15 cellular contexts compared by ENCODE assay signal in genomic region chr16:14398014-14398717, GRCh38.
DNase-seq lines count a peak whose midpoint lies in the region; ATAC-seq and TF ChIP-seq lines count a peak whose summit lies in the region.
"Had no signal": no experiment of that assay in that cellular context is flagged by ENCODE, and none has a peak within 500 bp of the region (broad histone marks: within the 10 kb centered on the region; RNA-seq: fewer than 3 reads in every experiment).

No MANE protein-coding gene starts in this region.

- peaks cover 19% of the 10 kb centered on the region for H3K79me1 ChIP-seq in trophoblast cell (ENCODE audit: low read length)

- H3K23ac ChIP-seq in trophoblast cell (ENCODE audit: low read length), result no peak overlapping the region

- H3K36me3 ChIP-seq in HEK293 (ENCODE audit: control insufficient read depth in 2 of 2, insufficient read depth in 1 of 2, low read length in 2 of 2), result no peaks in the 10 kb centered on the region
- H3K36me3 ChIP-seq in esophagus (ENCODE audit: control insufficient read depth in 2 of 2, insufficient read depth in 2 of 2, low read length in 1 of 2), result no peaks in the 10 kb centered on the region
- H3K36me3 ChIP-seq in trophoblast cell (ENCODE audit: control insufficient read depth in 1 of 2, insufficient read depth in 2 of 2, low read length in 2 of 2), result no peaks in the 10 kb centered on the region

- H3K9me3 Mint-ChIP-seq in activated CD4-positive, alpha-beta memory T cell treated with anti-CD3 and anti-CD28 coated beads for 36 hours, result no peaks in the 10 kb centered on the region

- no peak for ATAC-seq in stimulated activated naive CD8-positive, alpha-beta T cell treated with anti-CD3 and anti-CD28 coated beads, Interleukin-15, Interleukin-2, amounts not matched to agents 100 U/mL and 50 U/mL, for 24 hours

- H3K4me2 ChIP-seq in trophoblast cell (ENCODE audit: low read length), result no peak overlapping the region

- WGBS in esophagus, 2 donors, result 73 to 77% methylated on average over 11 of the region's 11 CpGs
- WGBS in trophoblast cell (ENCODE audit: extremely low coverage, insufficient coverage, insufficient read length), result no CpG with 5 or more reads among the region's 11 CpGs

- H3K9ac ChIP-seq in trophoblast cell (ENCODE audit: low read length), result no peak overlapping the region

- H3K79me2 ChIP-seq in trophoblast cell (ENCODE audit: control insufficient read depth, insufficient read depth, low read length, poor library complexity), result peaks cover 6% of the 10 kb centered on the region

- peaks cover 2% of the 10 kb centered on the region for H3K27me3 Mint-ChIP-seq in activated CD4-positive, alpha-beta memory T cell treated with anti-CD3 and anti-CD28 coated beads for 36 hours

- H4K91ac ChIP-seq in trophoblast cell (ENCODE audit: low read depth, low read length), result peak overlapping the region; percentile 88

- H3K4me1 Mint-ChIP-seq in activated CD4-positive, alpha-beta memory T cell treated with anti-CD3 and anti-CD28 coated beads for 36 hours (ENCODE audit: low read depth), result no peaks in the 10 kb centered on the region

- H3K9me3 ChIP-seq in HEK293 (ENCODE audit: control insufficient read depth, insufficient read depth, low read depth, low read length) (no peaks in the 10 kb centered on the region), esophagus (ENCODE audit: control insufficient read depth in 2 of 2, insufficient read depth in 1 of 2, low read depth in 1 of 2, low read length in 1 of 2) (no peaks in the 10 kb centered on the region), trophoblast cell (ENCODE audit: insufficient read depth, low read depth, low read length) (no peaks in the 10 kb centered on the region)
- H3K9me3 ChIP-seq: Caco-2 had no signal

- H3K4ac ChIP-seq in trophoblast cell (ENCODE audit: low read depth, low read length), result no peak overlapping the region

- POLR2A ChIA-PET in HEK293 (lab: Yijun Ruan, JAX) (no interaction called here), RWPE1 (lab: Yijun Ruan, JAX; ENCODE audit: low non-redundant PET) (no interaction called here)
- POLR2A ChIA-PET in activated CD4-positive, alpha-beta memory T cell treated with anti-CD3 and anti-CD28 coated beads for 36 hours (lab: Charles Lee), result no interaction called here

- H2AK5ac ChIP-seq in trophoblast cell (ENCODE audit: low read length), result peak overlapping the region; percentile 98

- DNase-seq in RWPE1 (ENCODE audit: low spot score), result peak; percentile 49
- no peak for DNase-seq in trophoblast cell
- DNase-seq in activated CD4-positive, alpha-beta memory T cell treated with anti-CD3 and anti-CD28 coated beads for 36 hours, result no peak
- no peak for DNase-seq in activated T-cell treated with anti-CD3 and anti-CD28 coated beads, Interleukin-2, amount 50 U/mL, for 1 hour
- no peak for DNase-seq in stimulated activated naive CD8-positive, alpha-beta T cell treated with anti-CD3 and anti-CD28 coated beads, Interleukin-15, Interleukin-2, amounts not matched to agents 100 U/mL and 50 U/mL, for 24 hours
- DNase-seq in activated effector memory CD4-positive, alpha-beta T cell treated with anti-CD3 and anti-CD28 coated beads, Interleukin-2, amount 50 U/mL, for 16 hours, result no peak
- DNase-seq: Caco-2, EL, HCEC 1CT, NCI-H1092, NCI-H146, NCI-H2081 had no signal

- H2BK5ac ChIP-seq in trophoblast cell (ENCODE audit: low read depth, low read length, poor library complexity), result peak overlapping the region; percentile 6

- intact Hi-C loops in activated CD4-positive, alpha-beta memory T cell treated with anti-CD3 and anti-CD28 coated beads for 36 hours (cut with micrococcal nuclease), result no loop called here

- peak overlapping the region; percentile 67 for H3K18ac ChIP-seq in trophoblast cell (ENCODE audit: low read length)

- TF ChIP-seq CTCF in HEK293 (tag by site-specific recombination; IDR thresholded peaks at IDR 0.05) (no peak), RWPE1 (conservative IDR thresholded peaks at IDR 0.05; ENCODE audit: low read depth) (no peak)

- H3K4me3 Mint-ChIP-seq in activated CD4-positive, alpha-beta memory T cell treated with anti-CD3 and anti-CD28 coated beads for 36 hours, result no peak overlapping the region

- no peak overlapping the region for H2AFZ ChIP-seq in trophoblast cell (ENCODE audit: insufficient read depth, low read length, poor library complexity)

- H3K27me3 ChIP-seq in esophagus (ENCODE audit: control insufficient read depth in 1 of 2, insufficient read depth in 2 of 2, low read length in 2 of 2), result no peaks in the 10 kb centered on the region
- H3K27me3 ChIP-seq in trophoblast cell (ENCODE audit: insufficient read depth, low read length), result no peaks in the 10 kb centered on the region

- peak overlapping the region; percentile 53 for H3K14ac ChIP-seq in trophoblast cell (ENCODE audit: low read length)

- H3K4me3 ChIP-seq in HEK293 (ENCODE audit: low read depth, low read length), result no peak overlapping the region
- H3K4me3 ChIP-seq in esophagus (ENCODE audit: low read depth in 1 of 2, low read length in 2 of 2), result no peak overlapping the region
- no peak overlapping the region for H3K4me3 ChIP-seq in trophoblast cell (ENCODE audit: low read depth, low read length)

- H4K8ac ChIP-seq in trophoblast cell (ENCODE audit: low read depth, low read length), result no peak overlapping the region

- H3K36me3 Mint-ChIP-seq in activated CD4-positive, alpha-beta memory T cell treated with anti-CD3 and anti-CD28 coated beads for 36 hours, result no peaks in the 10 kb centered on the region

- CTCF ChIA-PET in HEK293 (lab: Yijun Ruan, JAX), result no interaction called here
- CTCF ChIA-PET in RWPE1 (lab: Yijun Ruan, JAX), result no interaction called here
- CTCF ChIA-PET in activated CD4-positive, alpha-beta memory T cell treated with anti-CD3 and anti-CD28 coated beads for 36 hours (lab: Charles Lee), result no interaction called here

- H3K27ac Mint-ChIP-seq in activated CD4-positive, alpha-beta memory T cell treated with anti-CD3 and anti-CD28 coated beads for 36 hours, result no peak overlapping the region

- H2BK12ac ChIP-seq in trophoblast cell (ENCODE audit: low read length), result peak overlapping the region; percentile 100

- H2BK120ac ChIP-seq in trophoblast cell (ENCODE audit: insufficient read depth, low read length, poor library complexity), result peak overlapping the region; percentile 64

- no peak overlapping the region for H4K12ac ChIP-seq in trophoblast cell (ENCODE audit: low read depth, low read length)

- 0 out of 2 replicates have a peak, but pooled peaks cover 4% of the 10 kb centered on the region for H3K4me1 ChIP-seq in HEK293 (ENCODE audit: control insufficient read depth, insufficient read depth, low read length)
- peaks cover 4 to 7% of the 10 kb centered on the region in 2 donors for H3K4me1 ChIP-seq in esophagus (ENCODE audit: control insufficient read depth in 2 of 2, insufficient read depth in 2 of 2, low read length in 1 of 2)
- H3K4me1 ChIP-seq in trophoblast cell (ENCODE audit: control insufficient read depth in 1 of 2, insufficient read depth in 2 of 2, low read length in 2 of 2), result peaks cover 19% of the 10 kb centered on the region in 2 experiments

- H3K27ac ChIP-seq in HEK293 (ENCODE audit: extremely low read depth, low read depth, low read length) (no peak overlapping the region), RWPE1 (peak overlapping the region; percentile 89), esophagus (ENCODE audit: low read depth in 2 of 2, low read length in 1 of 2) (peak overlapping the region; percentile 27 to 33), trophoblast cell (ENCODE audit: low read depth, low read length) (no peak overlapping the region)
- H3K27ac ChIP-seq: C4-2B had no signal

TF ChIP-seq in HEK293, 187 proteins besides CTCF, POLR2A, EP300 and RAD21 (continues in another document):
- 0 out of 2 replicates have a peak, but pooled peaks have one; percentile 19 for TF ChIP-seq PRDM10 (tag by site-specific recombination; IDR thresholded peaks at IDR 0.05)
- no peak for TF ChIP-seq ZNF514 (tag by site-specific recombination; IDR thresholded peaks at IDR 0.05)
- no peak for TF ChIP-seq SP3 (tag by site-specific recombination; IDR thresholded peaks at IDR 0.05)
- TF ChIP-seq ZNF157 (tag by site-specific recombination; IDR thresholded peaks at IDR 0.05), result no peak
- TF ChIP-seq ZBTB44 (tag by site-specific recombination; IDR thresholded peaks at IDR 0.05), result no peak

Comparison
In these comparisons a context has a peak if more than half of its experiments do, and no peak if none do; other contexts are left out.
1. H3K27ac ChIP-seq: peak in RWPE1 (single experiment) and esophagus (2 of 2); none in HEK293 (single experiment) and trophoblast cell (single experiment).